ENCODE assay signal across 20 cellular contexts in genomic region chr1:158362501-158362900, GRCh38.
DNase-seq lines count a peak whose midpoint lies in the region; ATAC-seq and TF ChIP-seq lines count a peak whose summit lies in the region.
"Had no signal": no experiment of that assay in that cellular context is flagged by ENCODE, and none has a peak within 500 bp of the region (broad histone marks: within the 10 kb centered on the region; RNA-seq: fewer than 3 reads in every experiment).

No MANE protein-coding gene starts in this region.

- H3K9me3 ChIP-seq in KOPT-K1 (ENCODE audit: insufficient read depth, low read length, poor library complexity, severe bottlenecking) (peaks cover 17% of the 10 kb centered on the region), OCI-LY3 (ENCODE audit: insufficient read depth, low read length) (0 out of 2 replicates have a peak, but pooled peaks cover 3% of the 10 kb centered on the region)
- H3K9me3 ChIP-seq: A549, Caco-2, HAP-1 had no signal

- no peaks in the 10 kb centered on the region for H3K79me2 ChIP-seq in OCI-LY3 (ENCODE audit: low read length)

- H3K4me1 ChIP-seq in OCI-LY3 (ENCODE audit: low read length): peaks cover 37% of the 10 kb centered on the region
- H3K4me1 ChIP-seq: A549, Caco-2, HAP-1 had no signal

- H2AFZ ChIP-seq in OCI-LY3 (ENCODE audit: low read depth, low read length): no peak overlapping the region
- H2AFZ ChIP-seq: GM23248 had no signal

- no peak for TF ChIP-seq CTCF in OCI-LY3 (IDR thresholded peaks at IDR 0.05; ENCODE audit: low read depth, low read length)

- H3K9ac ChIP-seq in OCI-LY3 (ENCODE audit: low read length): no peak overlapping the region
- H3K9ac ChIP-seq: GM23248 had no signal

- DNase-seq in DMS153 (lab: John Stamatoyannopoulos, UW): peak; percentile 17
- no peak for DNase-seq in DMS153 treated with DMSO at 0.1 percent for 48 hours (lab: John Stamatoyannopoulos, UW; ENCODE audit: unreplicated experiment)
- DNase-seq in NCI-H510A treated with DMSO at 0.1 percent for 48 hours (lab: John Stamatoyannopoulos, UW): peak; percentile 54
- DNase-seq in HCEC 1CT: no peak
- DNase-seq: AML-193; Caco-2; CD4-positive, alpha-beta T cell; DMS79 treated with DMSO at 0.1 percent for 48 hours; EL; GM23248 had no signal

- H3K27ac ChIP-seq in KOPT-K1 (ENCODE audit: low read depth, low read length, poor library complexity, severe bottlenecking): peak overlapping the region; percentile 66
- H3K27ac ChIP-seq in OCI-LY3 (ENCODE audit: low read length): no peak overlapping the region
- H3K27ac ChIP-seq: 22Rv1, A549, C4-2B, GM23248 had no signal

- H3K36me3 ChIP-seq in KOPT-K1 (ENCODE audit: insufficient read depth, low read length): peaks cover 19% of the 10 kb centered on the region; the same call in 1 of the 2 replicates
- peaks cover 6% of the 10 kb centered on the region for H3K36me3 ChIP-seq in OCI-LY3 (replicated peaks; ENCODE audit: low read depth, low read length)
- H3K36me3 ChIP-seq: HAP-1 had no signal

- H3K27me3 ChIP-seq in OCI-LY3 (ENCODE audit: low read depth, low read length): peaks cover 7% of the 10 kb centered on the region; the same call in 1 of the 2 replicates

- 0 out of 2 replicates have a peak overlapping the region, but pooled peaks have one; percentile 16 for H3K4me3 ChIP-seq in OCI-LY3 (ENCODE audit: low read length)
- H3K4me3 ChIP-seq: A549, GM12878, GM23248, HAP-1 had no signal

- no peaks in the 10 kb centered on the region for H4K20me1 ChIP-seq in OCI-LY3 (ENCODE audit: insufficient read depth, low read length)

- peak overlapping the region; percentile 77 for H3K4me2 ChIP-seq in OCI-LY3 (ENCODE audit: low read length)
- H3K4me2 ChIP-seq: A549 had no signal

- ATAC-seq in GM19395 (IDR thresholded peaks at IDR 0.05; ENCODE audit: unreplicated experiment) (no peak), HG03439 (IDR thresholded peaks at IDR 0.05; ENCODE audit: unreplicated experiment) (no peak)
- ATAC-seq: A549, GM12878, HepG2 had no signal

Comparison
In these comparisons a context has a peak if more than half of its experiments do, and no peak if none do; other contexts are left out.
1. DNase-seq: peak in DMS153 (single experiment) and NCI-H510A treated with DMSO at 0.1 percent for 48 hours (single experiment); none in DMS153 treated with DMSO at 0.1 percent for 48 hours (single experiment) and HCEC 1CT (single experiment).